ENCODE assay signal across 10 cellular contexts in genomic region chr18:906416-907170, GRCh38. TPM values are rescaled to one million over a fixed set of nuclear protein-coding genes. Genes with fewer than 3 reads are reported as not detected.
A peak's percentile ranks its signal among the peaks of the same experiment; 100 is the strongest.
DNase-seq lines count a peak whose midpoint lies in the region; ATAC-seq, FAIRE-seq and TF ChIP-seq lines count a peak whose summit lies in the region.
"Had no signal": no experiment of that assay in that cellular context is flagged by ENCODE, and none has a peak within 500 bp of the region (broad histone marks: within the 10 kb centered on the region; RNA-seq: fewer than 3 reads in every experiment).

No MANE protein-coding gene starts in this region.

- H3K27me3 Mint-ChIP-seq in CD8-positive, alpha-beta T cell (ENCODE audit: low read depth), result peaks cover 66% of the 10 kb centered on the region
- H3K27me3 Mint-ChIP-seq in activated naive CD8-positive, alpha-beta T cell treated with anti-CD3 and anti-CD28 coated beads, Interleukin-2, amount 10 ng/mL, durations not matched to agents 7 days and 5 days, result peaks cover 83% of the 10 kb centered on the region
- peaks cover 42 to 86% (median 60%) of the 10 kb centered on the region in 5 donors for H3K27me3 Mint-ChIP-seq in naive thymus-derived CD8-positive, alpha-beta T cell

- peak overlapping the region; percentile 66 for H3K4me3 Mint-ChIP-seq in CD8-positive, alpha-beta T cell
- H3K4me3 Mint-ChIP-seq in activated naive CD8-positive, alpha-beta T cell treated with anti-CD3 and anti-CD28 coated beads, Interleukin-2, amount 10 ng/mL, durations not matched to agents 7 days and 5 days, result peak overlapping the region; percentile 48
- H3K4me3 Mint-ChIP-seq in naive thymus-derived CD8-positive, alpha-beta T cell, result peak overlapping the region; percentile 20 to 80 (median 58)

- no peaks in the 10 kb centered on the region for H3K36me3 Mint-ChIP-seq in CD8-positive, alpha-beta T cell
- H3K36me3 Mint-ChIP-seq in activated naive CD8-positive, alpha-beta T cell treated with anti-CD3 and anti-CD28 coated beads, Interleukin-2, amount 10 ng/mL, durations not matched to agents 7 days and 5 days, result peaks cover 2% of the 10 kb centered on the region
- peaks cover 2 to 25% (median 9%) of the 10 kb centered on the region in 3 donors for H3K36me3 Mint-ChIP-seq in naive thymus-derived CD8-positive, alpha-beta T cell

- peaks cover 28% of the 10 kb centered on the region for H3K27me3 ChIP-seq in CD8-positive, alpha-beta T cell (ENCODE audit: insufficient read depth, low read length)
- H3K27me3 ChIP-seq in small intestine (ENCODE audit: control insufficient read depth in 2 of 2, insufficient read depth in 2 of 2, low read length in 2 of 2) (peaks cover 21 to 58% of the 10 kb centered on the region in 2 donors), thyroid gland (peaks cover 58% of the 10 kb centered on the region)

- no peak for TF ChIP-seq POLR2A in thyroid gland (IDR thresholded peaks at IDR 0.05)

- no peaks in the 10 kb centered on the region for H3K36me3 ChIP-seq in CD8-positive, alpha-beta T cell (ENCODE audit: insufficient read depth, low read length)
- H3K36me3 ChIP-seq in small intestine (ENCODE audit: control insufficient read depth in 2 of 2, insufficient read depth in 2 of 2, low read length in 2 of 2) (no peaks in the 10 kb centered on the region), thyroid gland (no peaks in the 10 kb centered on the region)
- H3K36me3 ChIP-seq: pancreas had no signal

- POLR2A ChIA-PET in CD8-positive, alpha-beta T cell (lab: Charles Lee), result no interaction called here
- POLR2A ChIA-PET in activated naive CD8-positive, alpha-beta T cell treated with anti-CD3 and anti-CD28 coated beads, Interleukin-2, amount 10 ng/mL, durations not matched to agents 7 days and 5 days (lab: Charles Lee), result no interaction called here
- POLR2A ChIA-PET in naive thymus-derived CD8-positive, alpha-beta T cell (lab: Charles Lee), result no interaction called here

- FAIRE-seq in small intestine (lab: Jason Lieb, UNC), result no peak
- FAIRE-seq: GM12891, pancreas had no signal

- WGBS in small intestine, 3 donors, result 3 to 12% (median 11%) methylated on average over 50 of the region's 50 CpGs
- WGBS in thyroid gland, 2 donors, result 1 to 3% methylated on average over 20 to 33 of the region's 50 CpGs

- H3K9me3 ChIP-seq in CD8-positive, alpha-beta T cell (ENCODE audit: low read length), result no peaks in the 10 kb centered on the region
- H3K9me3 ChIP-seq in small intestine (ENCODE audit: control insufficient read depth, low read depth), result no peaks in the 10 kb centered on the region
- no peaks in the 10 kb centered on the region for H3K9me3 ChIP-seq in thyroid gland
- H3K9me3 ChIP-seq: pancreas had no signal

- peaks cover 22% of the 10 kb centered on the region for H3K4me1 Mint-ChIP-seq in CD8-positive, alpha-beta T cell (ENCODE audit: low read depth)
- H3K4me1 Mint-ChIP-seq in activated naive CD8-positive, alpha-beta T cell treated with anti-CD3 and anti-CD28 coated beads, Interleukin-2, amount 10 ng/mL, durations not matched to agents 7 days and 5 days, result peaks cover 17% of the 10 kb centered on the region
- peaks cover 11 to 28% (median 22%) of the 10 kb centered on the region in 4 donors for H3K4me1 Mint-ChIP-seq in naive thymus-derived CD8-positive, alpha-beta T cell

- H3K27ac Mint-ChIP-seq in CD8-positive, alpha-beta T cell, result no peak overlapping the region
- peak overlapping the region; percentile 38 for H3K27ac Mint-ChIP-seq in activated naive CD8-positive, alpha-beta T cell treated with anti-CD3 and anti-CD28 coated beads, Interleukin-2, amount 10 ng/mL, durations not matched to agents 7 days and 5 days
- peak overlapping the region in 1 of 10 donors; percentile 13 for H3K27ac Mint-ChIP-seq in naive thymus-derived CD8-positive, alpha-beta T cell

- CTCF ChIA-PET in CD8-positive, alpha-beta T cell (lab: Charles Lee), result no interaction called here

- ATAC-seq in CD8-positive, alpha-beta T cell, result no peak
- no peak for ATAC-seq in activated naive CD8-positive, alpha-beta T cell treated with anti-CD3 and anti-CD28 coated beads, Interleukin-2, amount 10 ng/mL, durations not matched to agents 7 days and 5 days (ENCODE audit: low read depth)
- ATAC-seq in naive thymus-derived CD8-positive, alpha-beta T cell, result peak in 1 of 2 donors; percentile 23

- no peak overlapping the region for H3K27ac ChIP-seq in CD8-positive, alpha-beta T cell (ENCODE audit: low read depth, low read length)
- H3K27ac ChIP-seq in small intestine (ENCODE audit: low read depth in 1 of 2, low read length in 1 of 2) (no peak overlapping the region), thyroid gland (no peak overlapping the region)
- H3K27ac ChIP-seq: pancreas had no signal

- peaks cover 23% of the 10 kb centered on the region for H3K4me1 ChIP-seq in CD8-positive, alpha-beta T cell (ENCODE audit: insufficient read depth, low read length)
- H3K4me1 ChIP-seq in small intestine (ENCODE audit: control insufficient read depth in 2 of 2, insufficient read depth in 1 of 2, low read depth in 1 of 2, low read length in 1 of 2) (peaks cover 0 to 11% of the 10 kb centered on the region in 2 donors), thyroid gland (peaks cover 24 to 38% of the 10 kb centered on the region in 2 donors)

- intact Hi-C loops in CD8-positive, alpha-beta T cell (cut with DNase I, micrococcal nuclease), result no loop called here
- intact Hi-C loops in thyroid gland (cut with DNase I), result no loop called here

- H3K4me3 ChIP-seq in CD8-positive, alpha-beta T cell (ENCODE audit: low read depth, low read length), result no peak overlapping the region
- peak overlapping the region in 1 of 2 donors; percentile 28 for H3K4me3 ChIP-seq in small intestine (ENCODE audit: low read depth in 1 of 2, low read length in 2 of 2)
- peak overlapping the region in 1 of 3 donors; percentile 28 for H3K4me3 ChIP-seq in thyroid gland (replicated peaks in 1 of 3)

- DNase-seq in CD8-positive, alpha-beta T cell, result peak in 1 of 7 experiments; percentile 10
- peak; percentile 57 for DNase-seq in NCI-H1092 treated with DMSO at 0.1 percent for 48 hours (lab: John Stamatoyannopoulos, UW)
- DNase-seq in activated naive CD8-positive, alpha-beta T cell treated with anti-CD3 and anti-CD28 coated beads, Interleukin-2, amount 10 ng/mL, durations not matched to agents 7 days and 5 days, result peak; percentile 34
- DNase-seq in naive thymus-derived CD8-positive, alpha-beta T cell, result no peak
- DNase-seq in RPMI8226, result no peak
- no peak for DNase-seq in epidermal melanocyte (ENCODE audit: insufficient read length, low spot score)
- DNase-seq in small intestine, result no peak
- DNase-seq in thyroid gland, result no peak

- peaks cover 2% of the 10 kb centered on the region for H3K9me3 Mint-ChIP-seq in CD8-positive, alpha-beta T cell
- H3K9me3 Mint-ChIP-seq in activated naive CD8-positive, alpha-beta T cell treated with anti-CD3 and anti-CD28 coated beads, Interleukin-2, amount 10 ng/mL, durations not matched to agents 7 days and 5 days, result peaks cover 5% of the 10 kb centered on the region
- H3K9me3 Mint-ChIP-seq in naive thymus-derived CD8-positive, alpha-beta T cell, result peaks cover 0 to 25% (median 10%) of the 10 kb centered on the region in 9 donors

- no peak for TF ChIP-seq CTCF in CD8-positive, alpha-beta T cell (IDR thresholded peaks at IDR 0.05)
- TF ChIP-seq CTCF in thyroid gland (IDR thresholded peaks at IDR 0.05), result no peak

RNA-seq across cellular contexts. Expression of gene ADCYAP1, which starts 1.9 kb away (rescaled TPM):
- total RNA-seq in CD8-positive, alpha-beta T cell, result not detected
- total RNA-seq in activated naive CD8-positive, alpha-beta T cell treated with anti-CD3 and anti-CD28 coated beads, Interleukin-2, amount 10 ng/mL, durations not matched to agents 7 days and 5 days, result not detected
- not detected for total RNA-seq in naive thymus-derived CD8-positive, alpha-beta T cell
- not detected for polyA plus RNA-seq in naive thymus-derived CD8-positive, alpha-beta T cell
- polyA plus RNA-seq in small intestine, result under 1 TPM in 1 of 3 donors, not detected in 2; 0.66 TPM
- under 1 TPM in 3 of 4 donors, not detected in 1; 0.13 to 0.75 (median 0.20) TPM for total RNA-seq in thyroid gland

Comparison
In these comparisons a context has a peak if more than half of its experiments do, and no peak if none do; other contexts are left out.
1. DNase-seq: peak in NCI-H1092 treated with DMSO at 0.1 percent for 48 hours (single experiment) and activated naive CD8-positive, alpha-beta T cell treated with anti-CD3 and anti-CD28 coated beads, Interleukin-2, amount 10 ng/mL, durations not matched to agents 7 days and 5 days (single experiment); none in naive thymus-derived CD8-positive, alpha-beta T cell (0 of 10), RPMI8226 (single experiment), epidermal melanocyte (single experiment), small intestine (single experiment) and thyroid gland (0 of 2).
2. Peak in every context shown above with its lines, with median percentiles within 50 percentile points of each other: H3K4me3 Mint-ChIP-seq.